In the genomic region with DNA sequence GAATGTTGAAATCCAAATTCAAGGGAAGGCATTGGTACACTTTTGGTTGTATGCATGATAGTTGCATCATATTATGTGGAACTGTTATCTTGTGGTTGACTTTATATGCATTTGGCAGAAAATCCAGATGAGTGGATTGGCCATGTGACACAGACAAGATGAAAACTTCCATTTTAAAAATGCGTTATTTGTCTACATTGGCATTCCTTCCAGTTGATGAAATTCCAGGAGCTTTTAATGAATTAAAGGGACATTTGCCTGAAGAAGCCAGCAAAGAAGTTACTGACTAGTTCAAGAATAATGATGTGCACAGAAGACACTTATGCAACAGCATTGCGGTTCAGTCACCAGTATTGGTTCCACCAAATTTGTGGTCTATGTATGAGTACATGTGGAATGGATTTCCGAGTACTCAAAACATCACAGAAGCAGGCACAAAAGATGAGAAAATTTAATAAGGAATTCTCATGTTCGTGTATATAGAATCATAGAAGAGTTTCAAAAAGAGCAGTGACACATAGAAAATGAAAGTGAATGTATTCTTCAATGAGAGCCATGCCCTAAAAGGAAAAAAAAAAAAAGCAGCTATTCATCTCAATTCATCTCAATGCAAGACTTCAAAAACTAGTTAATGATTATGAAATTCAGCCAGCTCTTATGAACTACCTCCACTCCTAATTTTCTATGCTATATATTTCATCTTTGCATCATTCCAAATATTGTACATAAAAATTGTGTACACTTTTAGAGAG, we compare ENCODE assay signal across 1 cellular context.
TF ChIP-seq lines count a peak whose summit lies in the region.

No MANE protein-coding gene starts in this region.

TF ChIP-seq in GM12878, 131 proteins besides CTCF, POLR2A, EP300 and RAD21:
- TF ChIP-seq RELB (IDR thresholded peaks at IDR 0.05; ENCODE audit: low read depth): no peak
- TF ChIP-seq POLR2AphosphoS2 (IDR thresholded peaks at IDR 0.05; ENCODE audit: low read depth, low read length): no peak
- TF ChIP-seq HSF1 (IDR thresholded peaks at IDR 0.05; ENCODE audit: low read depth, low read length): no peak
- TF ChIP-seq MAX (IDR thresholded peaks at IDR 0.05; ENCODE audit: low read depth, low read length): no peak
- TF ChIP-seq CBX3 (IDR thresholded peaks at IDR 0.05; ENCODE audit: borderline replicate concordance, low read depth): no peak
- TF ChIP-seq SMARCA5 (IDR thresholded peaks at IDR 0.05): no peak
TF ChIP-seq in GM12878: peak in this region for 0.
